ENCODE assay signal across 15 cellular contexts in the genomic region with DNA sequence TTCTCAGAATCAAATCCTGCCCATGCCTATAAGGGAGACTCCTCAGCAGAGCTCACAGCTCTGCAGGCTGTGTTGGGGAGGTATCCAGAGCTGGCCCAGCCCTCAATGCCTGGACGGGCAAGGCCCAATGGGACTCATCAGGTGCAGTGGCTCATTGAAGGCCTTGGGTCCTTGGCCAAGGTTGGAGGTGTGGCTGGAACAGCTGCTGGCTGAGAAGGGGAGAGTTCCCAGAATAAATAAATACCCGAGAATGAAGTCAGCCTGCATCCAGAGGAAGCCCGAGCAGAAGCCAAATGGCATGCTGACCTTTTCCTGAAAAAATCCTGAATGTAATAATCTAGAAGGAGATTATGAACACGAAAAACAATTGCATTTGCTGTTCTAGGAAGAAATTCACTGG. TPM values are rescaled to one million over a fixed set of nuclear protein-coding genes. Genes with fewer than 3 reads are reported as not detected.
DNase-seq lines count a peak whose midpoint lies in the region; ATAC-seq and TF ChIP-seq lines count a peak whose summit lies in the region.
"Had no signal": no experiment of that assay in that cellular context is flagged by ENCODE, and none has a peak within 500 bp of the region (broad histone marks: within the 10 kb centered on the region; RNA-seq: fewer than 3 reads in every experiment).

No MANE protein-coding gene starts in this region.

- H3K4ac ChIP-seq in IMR-90 (ENCODE audit: low read depth, low read length) (no peak overlapping the region), mesenchymal stem cell (ENCODE audit: low read depth in 1 of 2, low read length in 2 of 2) (no peak overlapping the region)

- no peaks in the 10 kb centered on the region for H3K9me3 Mint-ChIP-seq in natural killer cell
- H3K9me3 Mint-ChIP-seq: activated naive CD8-positive, alpha-beta T cell treated with anti-CD3 and anti-CD28 coated beads for 36 hours; stimulated activated naive CD8-positive, alpha-beta T cell treated with anti-CD3 and anti-CD28 coated beads, Interleukin-15, Interleukin-2, amounts not matched to agents 100 ng/mL and 50 ng/mL, for 24 hours; T-helper 2 cell treated with Interferon-gamma antibody and Interleukin-4, amounts not matched to agents 5 μg/mL and 100 μg/mL, for 36 hours had no signal

- no peak overlapping the region for H3K9ac ChIP-seq in IMR-90 (ENCODE audit: low read depth, low read length)
- H3K9ac ChIP-seq in mesenchymal stem cell (ENCODE audit: low read length) = no peak overlapping the region
- H3K9ac ChIP-seq: KMS-11, parathyroid adenoma had no signal

- H4K8ac ChIP-seq in IMR-90 (ENCODE audit: low read depth in 2 of 2, low read length in 2 of 2) (no peak overlapping the region), mesenchymal stem cell (ENCODE audit: low read length) (no peak overlapping the region)

- H3K18ac ChIP-seq in IMR-90 (ENCODE audit: low read depth, low read length) = no peak overlapping the region
- H3K18ac ChIP-seq in mesenchymal stem cell (ENCODE audit: low read depth in 1 of 2, low read length in 2 of 2) = no peak overlapping the region

- CTCF ChIA-PET in IMR-90 (lab: Yijun Ruan, JAX) = interaction anchor here (0.6 to 0.8 kb wide), 2 partner anchors 35 to 186 kb away, joined by 4 to 5 read pairs; no protein-coding TSS in a partner anchor

- TF ChIP-seq POLR2A in IMR-90 (IDR thresholded peaks at IDR 0.05; ENCODE audit: low read depth, low read length) (no peak), spleen (IDR thresholded peaks at IDR 0.05) (no peak)

- H2BK120ac ChIP-seq in IMR-90 (ENCODE audit: low read depth, low read length) = no peak overlapping the region
- H2BK120ac ChIP-seq in mesenchymal stem cell (ENCODE audit: low read depth, low read length) = no peak overlapping the region

- H3K4me3 ChIP-seq in IMR-90 (ENCODE audit: insufficient read depth, low read depth, low read length) (no peak overlapping the region), spleen (no peak overlapping the region), mesenchymal stem cell (ENCODE audit: insufficient read depth in 1 of 2, low read depth in 1 of 2, low read length in 2 of 2) (no peak overlapping the region)

- no peak overlapping the region for H2AK5ac ChIP-seq in IMR-90 (ENCODE audit: low read depth, low read length)
- H2AK5ac ChIP-seq in mesenchymal stem cell (ENCODE audit: low read length, severe bottlenecking) = no peak overlapping the region

- no peak overlapping the region for H2BK15ac ChIP-seq in IMR-90 (ENCODE audit: low read depth, low read length)
- no peak overlapping the region for H2BK15ac ChIP-seq in mesenchymal stem cell (ENCODE audit: low read depth, poor library complexity, severe bottlenecking)

- no peak overlapping the region for H2AFZ ChIP-seq in IMR-90 (replicated peaks; ENCODE audit: low read length, poor library complexity)
- no peak overlapping the region for H2AFZ ChIP-seq in mesenchymal stem cell (ENCODE audit: low read depth, low read length)
- H2AFZ ChIP-seq: parathyroid adenoma had no signal

- no peak overlapping the region for H3K27ac ChIP-seq in IMR-90 (ENCODE audit: insufficient read depth, low read length)
- peak overlapping the region; percentile 27 to 75 (median 54) for H3K27ac ChIP-seq in spleen
- no peak overlapping the region for H3K27ac ChIP-seq in mesenchymal stem cell (ENCODE audit: low read length, poor library complexity, severe bottlenecking)
- H3K27ac ChIP-seq: KMS-11, parathyroid adenoma had no signal

- H3K23ac ChIP-seq in IMR-90 (ENCODE audit: low read depth, low read length) (no peak overlapping the region), mesenchymal stem cell (ENCODE audit: low read length in 2 of 2) (no peak overlapping the region)

- intact Hi-C loops in IMR-90 (cut with micrococcal nuclease) (no loop called here), spleen (cut with DNase I; ENCODE audit: low total_unique reads) (no loop called here), natural killer cell (cut with micrococcal nuclease) (no loop called here)

- H2BK12ac ChIP-seq in mesenchymal stem cell (ENCODE audit: low read length in 2 of 2) = no peak overlapping the region

- H4K20me1 ChIP-seq in IMR-90 (ENCODE audit: insufficient read depth, low read length) = peaks cover 9% of the 10 kb centered on the region; the same call in 1 of the 2 replicates

- H3K4me1 Mint-ChIP-seq in natural killer cell = no peaks in the 10 kb centered on the region

- dilution Hi-C loops in IMR-90 (cut with HindIII; ENCODE audit: low sequenced_read_pairs, unreplicated experiment) = no loop called here

- H2BK5ac ChIP-seq in IMR-90 (ENCODE audit: low read depth, low read length, poor library complexity, severe bottlenecking) = no peak overlapping the region
- no peak overlapping the region for H2BK5ac ChIP-seq in mesenchymal stem cell (ENCODE audit: low read depth, low read length, poor library complexity, severe bottlenecking)

- H3K9me3 ChIP-seq in IMR-90 (ENCODE audit: control insufficient read depth, insufficient read depth, low read length) (no peaks in the 10 kb centered on the region), spleen (no peaks in the 10 kb centered on the region), mesenchymal stem cell (ENCODE audit: control insufficient read depth, low read length) (no peaks in the 10 kb centered on the region)

- no peaks in the 10 kb centered on the region for H3K27me3 Mint-ChIP-seq in natural killer cell (ENCODE audit: low read depth in 2 of 2)
- H3K27me3 Mint-ChIP-seq: activated naive CD8-positive, alpha-beta T cell treated with anti-CD3 and anti-CD28 coated beads for 36 hours; stimulated activated naive CD8-positive, alpha-beta T cell treated with anti-CD3 and anti-CD28 coated beads, Interleukin-15, Interleukin-2, amounts not matched to agents 100 ng/mL and 50 ng/mL, for 24 hours had no signal

- POLR2A ChIA-PET in IMR-90 (lab: Charles Lee; ENCODE audit: unreplicated experiment) = no interaction called here

- peaks cover 5% of the 10 kb centered on the region for H3K4me1 ChIP-seq in IMR-90 (ENCODE audit: control insufficient read depth, insufficient read depth, low read length)
- H3K4me1 ChIP-seq in spleen = peaks cover 0 to 11% (median 1%) of the 10 kb centered on the region in 6 donors
- H3K4me1 ChIP-seq in mesenchymal stem cell (ENCODE audit: control insufficient read depth, insufficient read depth, low read depth, low read length) = peaks cover 4% of the 10 kb centered on the region
- H3K4me1 ChIP-seq: parathyroid adenoma had no signal

- H3K27me3 ChIP-seq in IMR-90 (ENCODE audit: control insufficient read depth, insufficient read depth, low read length) (no peaks in the 10 kb centered on the region), spleen (replicated peaks in 1 of 7) (no peaks in the 10 kb centered on the region), mesenchymal stem cell (ENCODE audit: control insufficient read depth in 1 of 2, insufficient read depth in 1 of 2, low read length in 2 of 2) (no peaks in the 10 kb centered on the region)

- no peak overlapping the region for H3K27ac Mint-ChIP-seq in natural killer cell
- H3K27ac Mint-ChIP-seq: activated naive CD8-positive, alpha-beta T cell treated with anti-CD3 and anti-CD28 coated beads for 36 hours; stimulated activated naive CD8-positive, alpha-beta T cell treated with anti-CD3 and anti-CD28 coated beads, Interleukin-15, Interleukin-2, amounts not matched to agents 100 ng/mL and 50 ng/mL, for 24 hours; T-helper 2 cell treated with Interferon-gamma antibody and Interleukin-4, amounts not matched to agents 5 μg/mL and 100 μg/mL, for 36 hours had no signal

- ATAC-seq in IMR-90 (ENCODE audit: low read depth) (peak; percentile 77), natural killer cell (no peak), GM21381 (IDR thresholded peaks at IDR 0.05; ENCODE audit: unreplicated experiment) (no peak), HG03135 (IDR thresholded peaks at IDR 0.05; ENCODE audit: unreplicated experiment) (no peak)

- H4K5ac ChIP-seq in IMR-90 (ENCODE audit: low read depth, low read length) = no peak overlapping the region

- no peak overlapping the region for H3K56ac ChIP-seq in IMR-90 (ENCODE audit: extremely low read depth, insufficient read depth, low read length)

- no peak overlapping the region for H3K4me2 ChIP-seq in IMR-90 (ENCODE audit: low read depth, low read length)
- no peak overlapping the region for H3K4me2 ChIP-seq in mesenchymal stem cell (ENCODE audit: low read length, poor library complexity, severe bottlenecking)
- H3K4me2 ChIP-seq: KMS-11 had no signal

- H3K79me1 ChIP-seq in IMR-90 (ENCODE audit: low read depth in 1 of 2, low read length in 2 of 2) = peaks cover 0 to 10% of the 10 kb centered on the region in 2 experiments; a peak in 2 of 4 replicates
- H3K79me1 ChIP-seq in mesenchymal stem cell (replicated peaks; ENCODE audit: low read length, poor library complexity, severe bottlenecking) = peaks cover 7% of the 10 kb centered on the region

- TF ChIP-seq CTCF in IMR-90 (conservative IDR thresholded peaks at IDR 0.05; ENCODE audit: low read depth, low read length) (no peak), spleen (IDR thresholded peaks at IDR 0.05 in 8 of 11, conservative IDR thresholded peaks at IDR 0.05 in 3 of 11) (no peak), natural killer cell (IDR thresholded peaks at IDR 0.05) (no peak)

- no peak for TF ChIP-seq RAD21 in IMR-90 (IDR thresholded peaks at IDR 0.05; ENCODE audit: low read length)

- BruUV-seq in IMR-90 (replicated peaks; lab: Mats Ljungman, UMichigan) = no TSS peak

- H3K36me3 ChIP-seq in IMR-90 (ENCODE audit: control insufficient read depth, insufficient read depth, low read length) (peaks cover 44% of the 10 kb centered on the region), spleen (peaks cover 0 to 100% (median 70%) of the 10 kb centered on the region in 6 donors), mesenchymal stem cell (ENCODE audit: control insufficient read depth in 1 of 2, insufficient read depth in 2 of 2, low read depth in 1 of 2, low read length in 2 of 2) (peaks cover 48 to 91% of the 10 kb centered on the region in 2 experiments)

- no peak overlapping the region for H2AK9ac ChIP-seq in IMR-90 (replicated peaks; ENCODE audit: low read depth, low read length, poor library complexity)

- DNase-seq in IMR-90 = peak; percentile 71
- DNase-seq in dermis blood vessel endothelial cell = peak; percentile 85
- DNase-seq in hepatic stellate cell (ENCODE audit: low spot score) = peak; percentile 45
- peak; percentile 84 for DNase-seq in spleen
- no peak for DNase-seq in natural killer cell
- no peak for DNase-seq in mesenchymal stem cell
- DNase-seq: activated naive CD8-positive, alpha-beta T cell treated with anti-CD3 and anti-CD28 coated beads for 36 hours; head of caudate nucleus; SHP77 treated with DMSO at 0.1 percent for 48 hours had no signal

- H3K36me3 Mint-ChIP-seq in natural killer cell = peaks cover 17% of the 10 kb centered on the region

- H2BK20ac ChIP-seq in IMR-90 (ENCODE audit: low read depth, low read length) = no peak overlapping the region

- WGBS in IMR-90 (ENCODE audit: extremely low coverage in 2 of 2, insufficient read length in 1 of 2), 2 experiments = 83% methylated on average over 1 of the region's 4 CpGs; no CpG with 5 or more reads in 1 of the 2 experiments
- 65 to 84% (median 76%) methylated on average over 4 of the region's 4 CpGs for WGBS in spleen, 5 donors
- 61% methylated on average over 4 of the region's 4 CpGs for WGBS in mesenchymal stem cell

- H3K14ac ChIP-seq in IMR-90 (replicated peaks; ENCODE audit: low read depth, low read length) (no peak overlapping the region), mesenchymal stem cell (ENCODE audit: low read length in 2 of 2) (no peak overlapping the region)

- no peak overlapping the region for H4K91ac ChIP-seq in IMR-90 (ENCODE audit: insufficient read depth, low read depth, low read length)
- H4K91ac ChIP-seq in mesenchymal stem cell (ENCODE audit: low read length) = no peak overlapping the region

- in situ Hi-C loops in IMR-90 (cut with MboI; ENCODE audit: low sequenced_read_pairs) = no loop called here

- H3K4me3 Mint-ChIP-seq in natural killer cell = no peak overlapping the region
- H3K4me3 Mint-ChIP-seq: activated naive CD8-positive, alpha-beta T cell treated with anti-CD3 and anti-CD28 coated beads for 36 hours; stimulated activated naive CD8-positive, alpha-beta T cell treated with anti-CD3 and anti-CD28 coated beads, Interleukin-15, Interleukin-2, amounts not matched to agents 100 ng/mL and 50 ng/mL, for 24 hours; T-helper 2 cell treated with Interferon-gamma antibody and Interleukin-4, amounts not matched to agents 5 μg/mL and 100 μg/mL, for 36 hours had no signal

- H3K9me1 ChIP-seq in IMR-90 (ENCODE audit: insufficient read depth, low read length) = peaks cover 16% of the 10 kb centered on the region

RNA-seq across cellular contexts. Expression of a gene that starts 25.2 kb away (rescaled TPM):
- total RNA-seq in IMR-90 (2012; rRNA removed) = 21.4 and 24.0 TPM in 2 replicates
- polyA plus RNA-seq in IMR-90 (2012; rRNA removed) = 20.3 and 21.0 TPM in 2 replicates
- polyA plus RNA-seq in IMR-90 (2012; cell fraction: cytosol; rRNA removed) = 14.8 and 17.1 TPM in 2 replicates
- 47.3 and 62.4 TPM in 2 replicates for polyA plus RNA-seq in IMR-90 (2012; cell fraction: nucleus; rRNA removed; ENCODE audit: low replicate concordance)
- 23.3 and 33.9 TPM in 2 replicates for total RNA-seq in dermis blood vessel endothelial cell
- total RNA-seq in spleen = 10 to 100 TPM; 20.1 to 37.3 (median 35.1) TPM
- 10 to 100 TPM; 11.3 to 23.2 (median 17.0) TPM for polyA plus RNA-seq in spleen
- 10 to 100 TPM; 31.6 to 34.6 (median 32.2) TPM for total RNA-seq in natural killer cell
- polyA plus RNA-seq in mesenchymal stem cell (2013, experiment 1 of 2) = 15.5 TPM
- 15.3 TPM for polyA plus RNA-seq in mesenchymal stem cell (2013, experiment 2 of 2)

Comparison
In these comparisons a context has a peak if more than half of its experiments do, and no peak if none do; other contexts are left out.
1. DNase-seq: peak in IMR-90 (single experiment), dermis blood vessel endothelial cell (single experiment), hepatic stellate cell (single experiment) and spleen (single experiment); none in natural killer cell (single experiment) and mesenchymal stem cell (single experiment).
2. H3K27ac ChIP-seq: peak in spleen (8 of 8); none in IMR-90 (single experiment) and mesenchymal stem cell (single experiment).